ENCODE assay signal across 37 cellular contexts in the genomic region with DNA sequence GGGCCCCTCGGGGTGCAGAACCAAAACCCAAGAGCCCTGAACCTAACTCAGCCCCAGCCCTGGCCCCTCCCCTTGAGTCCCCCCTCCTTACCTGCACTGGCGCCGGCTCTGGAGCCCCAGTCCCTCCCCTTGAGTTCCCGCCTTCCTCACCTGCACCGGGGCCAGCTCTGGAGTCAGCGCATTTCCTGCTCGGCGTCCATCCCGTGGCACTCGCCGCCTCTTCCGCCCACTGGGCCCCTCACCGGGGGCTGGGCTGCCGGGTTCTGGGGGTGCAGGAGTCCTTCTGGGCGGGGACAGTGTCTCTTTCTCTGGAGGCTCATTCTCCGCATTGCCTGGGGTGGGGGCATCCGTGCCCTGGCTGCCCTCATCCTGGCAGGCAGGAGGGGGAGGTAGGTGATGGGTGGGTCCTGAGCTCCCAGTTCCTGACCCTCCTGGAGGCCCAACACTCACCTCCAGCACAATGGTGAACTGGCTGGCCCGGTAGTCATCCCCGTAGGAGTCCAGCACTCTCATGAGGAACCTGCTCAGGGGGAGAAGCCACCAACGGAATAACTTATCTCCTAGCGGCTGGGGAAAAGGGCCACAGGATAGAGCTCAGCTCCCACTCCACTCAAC. TPM values are rescaled to one million over a fixed set of nuclear protein-coding genes. Genes with fewer than 3 reads are reported as not detected.
DNase-seq lines count a peak whose midpoint lies in the region; ATAC-seq and TF ChIP-seq lines count a peak whose summit lies in the region.
"Had no signal": no experiment of that assay in that cellular context is flagged by ENCODE, and none has a peak within 500 bp of the region (broad histone marks: within the 10 kb centered on the region; RNA-seq: fewer than 3 reads in every experiment).

No MANE protein-coding gene starts in this region.

- H3K27me3 Mint-ChIP-seq in CD4-positive, alpha-beta T cell = no peaks in the 10 kb centered on the region
- H3K27me3 Mint-ChIP-seq in WTC11 (ENCODE audit: low read depth) (no peaks in the 10 kb centered on the region), neural crest cell (ENCODE audit: low read depth) (no peaks in the 10 kb centered on the region)
- H3K27me3 Mint-ChIP-seq: activated naive CD8-positive, alpha-beta T cell treated with anti-CD3 and anti-CD28 coated beads for 36 hours; CD8-positive, alpha-beta memory T cell; effector memory CD8-positive, alpha-beta T cell; memory B cell had no signal

- no peaks in the 10 kb centered on the region for H3K9me3 Mint-ChIP-seq in CD4-positive, alpha-beta T cell
- H3K9me3 Mint-ChIP-seq in WTC11 (no peaks in the 10 kb centered on the region), neural crest cell (no peaks in the 10 kb centered on the region)
- H3K9me3 Mint-ChIP-seq: activated naive CD8-positive, alpha-beta T cell treated with anti-CD3 and anti-CD28 coated beads for 36 hours; activated T-helper 2 cell treated with anti-CD3 and anti-CD28 coated beads, Interferon-gamma antibody, Interleukin-2, Interleukin-4, amounts not matched to agents 10 μg/mL and 5 μg/mL and 100 μg/mL, durations not matched to agents 14 hours and 24 hours and 36 hours; CD8-positive, alpha-beta memory T cell; effector memory CD8-positive, alpha-beta T cell; memory B cell; nephron had no signal

- H3K27me3 ChIP-seq in CD4-positive, alpha-beta T cell (ENCODE audit: control insufficient read depth, insufficient read depth, low read length) = no peaks in the 10 kb centered on the region
- H3K27me3 ChIP-seq: cardiac muscle cell, colonic mucosa, ovary, testis had no signal

- no peak overlapping the region for H3K27ac ChIP-seq in CD4-positive, alpha-beta T cell (ENCODE audit: low read depth, low read length)
- H3K27ac ChIP-seq: A549, cardiac muscle cell, colonic mucosa, ovary, testis had no signal

- H3K27ac Mint-ChIP-seq in CD4-positive, alpha-beta T cell = no peak overlapping the region
- H3K27ac Mint-ChIP-seq in WTC11 (0 out of 2 replicates have a peak overlapping the region, but pooled peaks have one; percentile 39), neural crest cell (ENCODE audit: unreplicated experiment) (no peak overlapping the region)
- H3K27ac Mint-ChIP-seq: activated CD8-positive, alpha-beta T cell treated with anti-CD3 and anti-CD28 coated beads, Interleukin-2, amount 10 ng/mL, durations not matched to agents 7 days and 5 days; activated naive CD8-positive, alpha-beta T cell treated with anti-CD3 and anti-CD28 coated beads for 36 hours; activated T-helper 2 cell treated with anti-CD3 and anti-CD28 coated beads, Interferon-gamma antibody, Interleukin-2, Interleukin-4, amounts not matched to agents 10 μg/mL and 5 μg/mL and 100 μg/mL, durations not matched to agents 14 hours and 24 hours and 36 hours; memory B cell; nephron had no signal

- intact Hi-C loops in CD4-positive, alpha-beta T cell (cut with DNase I, micrococcal nuclease) = loop anchor here in 1 of 2 experiments (10.0 kb wide), 2 partner anchors 243 to 583 kb away; partner anchors contain the start of gene MYADM

- H3K36me3 Mint-ChIP-seq in CD4-positive, alpha-beta T cell (ENCODE audit: low read depth) = peaks cover 49% of the 10 kb centered on the region
- H3K36me3 Mint-ChIP-seq in WTC11 = peaks cover 54% of the 10 kb centered on the region
- peaks cover 5% of the 10 kb centered on the region for H3K36me3 Mint-ChIP-seq in neural crest cell (ENCODE audit: low read depth)

- no peak for TF ChIP-seq CTCF in CD4-positive, alpha-beta T cell (IDR thresholded peaks at IDR 0.05)
- no peak for TF ChIP-seq CTCF in WTC11 (IDR thresholded peaks at IDR 0.05)
- TF ChIP-seq CTCF in neural crest cell (conservative IDR thresholded peaks at IDR 0.05) = no peak

- H3K4me1 Mint-ChIP-seq in CD4-positive, alpha-beta T cell (ENCODE audit: low read depth) = peaks cover 9% of the 10 kb centered on the region
- H3K4me1 Mint-ChIP-seq in WTC11 (no peaks in the 10 kb centered on the region), neural crest cell (peaks cover 9% of the 10 kb centered on the region)
- H3K4me1 Mint-ChIP-seq: nephron had no signal

- POLR2A ChIA-PET in CD4-positive, alpha-beta T cell (lab: Charles Lee) = no interaction called here
- POLR2A ChIA-PET in WTC11 (lab: Charles Lee) = no interaction called here

- peak overlapping the region; percentile 10 for H3K4me3 Mint-ChIP-seq in CD4-positive, alpha-beta T cell
- H3K4me3 Mint-ChIP-seq in WTC11 (no peak overlapping the region), neural crest cell (peak overlapping the region; percentile 40)
- H3K4me3 Mint-ChIP-seq: activated CD8-positive, alpha-beta T cell treated with anti-CD3 and anti-CD28 coated beads, Interleukin-2, amount 10 ng/mL, durations not matched to agents 7 days and 5 days; activated naive CD8-positive, alpha-beta T cell treated with anti-CD3 and anti-CD28 coated beads for 36 hours; effector memory CD8-positive, alpha-beta T cell; memory B cell had no signal

- no peak for ATAC-seq in CD4-positive, alpha-beta T cell (ENCODE audit: poor library complexity)
- peak; percentile 36 for ATAC-seq in WTC11
- ATAC-seq: A549; activated CD8-positive, alpha-beta T cell treated with anti-CD3 and anti-CD28 coated beads, Interleukin-2, amount 10 ng/mL, durations not matched to agents 7 days and 5 days; effector memory CD8-positive, alpha-beta T cell; left lobe of liver; stimulated activated naive CD8-positive, alpha-beta T cell treated with anti-CD3 and anti-CD28 coated beads, Interleukin-15, Interleukin-2, amounts not matched to agents 100 U/mL and 50 U/mL, for 24 hours had no signal

- DNase-seq in CD4-positive, alpha-beta T cell = no peak
- no peak for DNase-seq in WTC11 (ENCODE audit: low spot score)
- DNase-seq in neural crest cell (ENCODE audit: low read depth, low spot score) = no peak
- no peak for DNase-seq in effector CD8-positive, alpha-beta T cell (lab: John Stamatoyannopoulos, UW)
- no peak for DNase-seq in D341Med (ENCODE audit: low spot score)
- no peak for DNase-seq in NCI-H526 treated with DMSO at 0.1 percent for 48 hours (lab: John Stamatoyannopoulos, UW)
- DNase-seq: activated CD4-positive, alpha-beta T cell treated with anti-CD3 and anti-CD28 coated beads for 4 hours; activated CD8-positive, alpha-beta T cell treated with anti-CD3 and anti-CD28 coated beads, Interleukin-2, amount 10 ng/mL, durations not matched to agents 7 days and 5 days; activated naive CD8-positive, alpha-beta T cell treated with anti-CD3 and anti-CD28 coated beads for 36 hours; AML-193; colonic mucosa; DMS153; effector memory CD8-positive, alpha-beta T cell; erythroblast; hypothalamus; KBM-7; NCI-H1092 treated with DMSO at 0.1 percent for 48 hours; NCI-H1694 treated with DMSO at 0.1 percent for 48 hours; NCI-H446 treated with DMSO at 0.1 percent for 48 hours; NCI-H82; ovary; stimulated activated CD4-positive, alpha-beta T cell treated with anti-CD3 and anti-CD28 coated beads, Interleukin-2, amount 100 ng/mL, for 24 hours; testis had no signal

- H3K9me3 ChIP-seq in CD4-positive, alpha-beta T cell (ENCODE audit: control insufficient read depth, low read length) = no peaks in the 10 kb centered on the region
- H3K9me3 ChIP-seq: A549, colonic mucosa, ovary, testis had no signal

- CTCF ChIA-PET in CD4-positive, alpha-beta T cell (lab: Charles Lee) = no interaction called here
- CTCF ChIA-PET in WTC11 (lab: Charles Lee) = no interaction called here

TF ChIP-seq in WTC11, 78 proteins besides CTCF, POLR2A, EP300 and RAD21 (continues in another document):
- TF ChIP-seq ESRRA (CRISPR knock-in tag; IDR thresholded peaks at IDR 0.05; ENCODE audit: borderline replicate concordance) = no peak
- TF ChIP-seq ZNF281 (CRISPR knock-in tag; IDR thresholded peaks at IDR 0.05) = no peak
- TF ChIP-seq SP1 (CRISPR knock-in tag; conservative IDR thresholded peaks at IDR 0.05) = no peak
- no peak for TF ChIP-seq ZNF416 (CRISPR knock-in tag; IDR thresholded peaks at IDR 0.05)
- no peak for TF ChIP-seq GTF2I (CRISPR knock-in tag; conservative IDR thresholded peaks at IDR 0.05)
- no peak for TF ChIP-seq ZNF317 (CRISPR knock-in tag; IDR thresholded peaks at IDR 0.05; ENCODE audit: borderline replicate concordance, low read depth)
- no peak for TF ChIP-seq MYBL2 (CRISPR knock-in tag; IDR thresholded peaks at IDR 0.05)

RNA-seq across cellular contexts. Expression of gene NDUFA3, which starts 5.3 kb away (rescaled TPM):
- total RNA-seq in CD4-positive, alpha-beta T cell = 10 to 100 TPM; 63.0 to 63.5 TPM
- 181 to 203 TPM (median 203 TPM) in 3 replicates for total RNA-seq in WTC11 (2021)
- 131 and 162 TPM in 2 replicates for total RNA-seq in neural crest cell

RNA-seq across cellular contexts. Expression of gene OSCAR, which starts 7.4 kb away (rescaled TPM):
- under 1 TPM; 0.41 to 0.42 TPM for total RNA-seq in CD4-positive, alpha-beta T cell
- total RNA-seq in WTC11 (2021) (1.7 to 2.7 TPM (median 2.3 TPM) in 3 replicates), neural crest cell (not detected in 2 replicates)
- total RNA-seq: cardiac muscle cell, glomerular endothelial cell, M059J, smooth muscle cell had no signal

RNA-seq across cellular contexts. Expression of gene TFPT, which starts 7.5 kb away (rescaled TPM):
- 10 to 100 TPM; 10.1 to 11.2 TPM for total RNA-seq in CD4-positive, alpha-beta T cell
- total RNA-seq in WTC11 (2021) (20.5 to 24.6 TPM (median 24.2 TPM) in 3 replicates), neural crest cell (24.5 and 26.8 TPM in 2 replicates)

RNA-seq across cellular contexts. Expression of gene PRPF31, which starts 7.6 kb away (rescaled TPM):
- total RNA-seq in CD4-positive, alpha-beta T cell = 10 to 100 TPM; 52.9 to 55.9 TPM
- total RNA-seq in WTC11 (2021) (82.3 to 92.8 TPM (median 89.5 TPM) in 3 replicates), neural crest cell (94.8 and 104 TPM in 2 replicates)

RNA-seq across cellular contexts. Expression of gene TARM1, which starts 26.8 kb away (rescaled TPM):
- not detected for total RNA-seq in CD4-positive, alpha-beta T cell
- total RNA-seq in WTC11 (2021) = not detected in 3 replicates
- total RNA-seq in neural crest cell = not detected in 2 replicates
- total RNA-seq: activated CD8-positive, alpha-beta T cell treated with anti-CD3 and anti-CD28 coated beads, Interleukin-2, amount 10 ng/mL, durations not matched to agents 7 days and 5 days; activated naive CD8-positive, alpha-beta T cell treated with anti-CD3 and anti-CD28 coated beads for 36 hours; activated T-helper 2 cell treated with anti-CD3 and anti-CD28 coated beads, Interferon-gamma antibody, Interleukin-2, Interleukin-4, amounts not matched to agents 10 μg/mL and 5 μg/mL and 100 μg/mL, durations not matched to agents 14 hours and 24 hours and 36 hours; astrocyte; cardiac muscle cell; CD8-positive, alpha-beta memory T cell; colonic mucosa; glomerular endothelial cell; left lobe of liver; M059J; ovary; renal cortical epithelial cell; smooth muscle cell; urinary bladder had no signal
